ENCODE assay signal across 8 cellular contexts in the genomic region with DNA sequence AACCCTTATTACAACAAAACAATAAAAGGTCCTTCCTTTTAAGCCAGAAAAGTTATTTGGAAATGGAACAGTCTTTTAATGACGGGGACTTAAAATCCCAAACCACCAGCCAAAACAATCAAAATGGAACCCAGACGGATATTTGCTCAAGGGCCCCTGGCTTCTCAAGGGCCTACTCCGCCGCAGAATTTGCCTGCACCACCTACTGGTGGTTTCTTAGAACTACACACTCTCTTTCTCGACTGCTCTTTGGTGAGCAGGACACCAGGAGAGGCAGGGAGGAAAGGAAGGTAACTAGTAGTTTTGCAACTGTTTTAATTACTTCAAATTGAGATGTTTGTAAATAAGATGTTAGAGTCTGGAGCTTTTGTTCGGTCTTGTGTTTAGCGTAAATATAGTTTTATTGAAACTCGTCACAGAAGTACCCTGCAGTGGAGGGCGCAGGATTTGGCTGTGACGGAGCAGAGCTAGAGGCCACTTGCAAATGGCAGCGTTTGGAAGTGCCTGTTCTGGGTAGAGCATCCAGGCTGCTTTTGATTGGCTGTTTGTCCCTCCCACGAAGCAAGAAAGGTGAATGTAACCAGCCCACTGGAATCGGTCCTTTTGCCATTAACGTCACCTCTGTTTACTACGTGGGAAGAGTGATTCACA.
DNase-seq lines count a peak whose midpoint lies in the region; ATAC-seq and TF ChIP-seq lines count a peak whose summit lies in the region.

No MANE protein-coding gene starts in this region.

- no peaks in the 10 kb centered on the region for H3K9me3 ChIP-seq in BLaER1 treated with 17β-estradiol and CSF1 and Interleukin-3, amounts not matched to agents 10 nM and 100 nM (replicated peaks in 1 of 11)
- H3K9me3 ChIP-seq in ascending aorta: no peaks in the 10 kb centered on the region
- no peaks in the 10 kb centered on the region for H3K9me3 ChIP-seq in tibial artery

- TF ChIP-seq CTCF in GM12875 (IDR thresholded peaks at IDR 0.05; ENCODE audit: borderline replicate concordance, insufficient read depth, low read depth, low read length): peak; percentile 70
- TF ChIP-seq CTCF in ascending aorta (IDR thresholded peaks at IDR 0.05): peak; percentile 46 to 69 (median 59)
- TF ChIP-seq CTCF in tibial artery (IDR thresholded peaks at IDR 0.05): peak; percentile 53 to 56

- peak overlapping the region in 7 of 11 experiments; percentile 35 to 89 (median 73); a peak in 10 of 22 replicates for H3K4me2 ChIP-seq in BLaER1 treated with 17β-estradiol and CSF1 and Interleukin-3, amounts not matched to agents 10 nM and 100 nM

- intact Hi-C loops in ascending aorta (cut with DNase I): no loop called here
- intact Hi-C loops in tibial artery (cut with DNase I; ENCODE audit: low total_unique reads): no loop called here

- no peak overlapping the region for H3K9ac ChIP-seq in BLaER1 treated with 17β-estradiol and CSF1 and Interleukin-3, amounts not matched to agents 10 nM and 100 nM

- H3K27ac ChIP-seq in BLaER1 treated with 17β-estradiol and CSF1 and Interleukin-3, amounts not matched to agents 10 nM and 100 nM: peak overlapping the region in 6 of 11 experiments; percentile 13 to 94 (median 88); a peak in 7 of 22 replicates
- peak overlapping the region; percentile 20 to 59 for H3K27ac ChIP-seq in ascending aorta
- peak overlapping the region; percentile 81 to 83 for H3K27ac ChIP-seq in tibial artery

- no peak for ATAC-seq in GM21619 (IDR thresholded peaks at IDR 0.05; ENCODE audit: unreplicated experiment)
- no peak for ATAC-seq in HG03354 (IDR thresholded peaks at IDR 0.05; ENCODE audit: poor library complexity, severe bottlenecking, unreplicated experiment)

- H3K4me3 ChIP-seq in BLaER1 treated with 17β-estradiol and CSF1 and Interleukin-3, amounts not matched to agents 10 nM and 100 nM: no peak overlapping the region
- H3K4me3 ChIP-seq in GM12875 (ENCODE audit: low read depth, low read length) (no peak overlapping the region), ascending aorta (no peak overlapping the region), tibial artery (no peak overlapping the region)

- no peaks in the 10 kb centered on the region for H4K20me1 ChIP-seq in BLaER1 treated with 17β-estradiol and CSF1 and Interleukin-3, amounts not matched to agents 10 nM and 100 nM

- H3K27me3 ChIP-seq in BLaER1 treated with 17β-estradiol and CSF1 and Interleukin-3, amounts not matched to agents 10 nM and 100 nM: no peaks in the 10 kb centered on the region
- H3K27me3 ChIP-seq in ascending aorta (no peaks in the 10 kb centered on the region), tibial artery (no peaks in the 10 kb centered on the region)

- H3K4me1 ChIP-seq in BLaER1 treated with 17β-estradiol and CSF1 and Interleukin-3, amounts not matched to agents 10 nM and 100 nM: peaks cover 61 to 100% (median 93%) of the 10 kb centered on the region in 10 experiments
- H3K4me1 ChIP-seq in ascending aorta (peaks cover 9 to 32% of the 10 kb centered on the region in 2 donors), tibial artery (peaks cover 0 to 100% (median 61%) of the 10 kb centered on the region in 4 donors)

- DNase-seq in NCI-H526 (lab: John Stamatoyannopoulos, UW): peak; percentile 5 to 71
- peak in 1 of 2 donors; percentile 61 for DNase-seq in ascending aorta (ENCODE audit: low spot score in 2 of 2)
- DNase-seq in left kidney (ENCODE audit: low read depth, low spot score): peak; percentile 74
- DNase-seq in tibial artery: no peak

- no peaks in the 10 kb centered on the region for H3K36me3 ChIP-seq in BLaER1 treated with 17β-estradiol and CSF1 and Interleukin-3, amounts not matched to agents 10 nM and 100 nM
- H3K36me3 ChIP-seq in ascending aorta (no peaks in the 10 kb centered on the region), tibial artery (no peaks in the 10 kb centered on the region)

Comparison
In these comparisons a context has a peak if more than half of its experiments do, and no peak if none do; other contexts are left out.
1. DNase-seq: peak in NCI-H526 (2 of 2) and left kidney (single experiment); none in tibial artery (0 of 2).
2. Peak in every context shown above with its lines, with median percentiles within 50 percentile points of each other: H3K27ac ChIP-seq and CTCF ChIP-seq.